1 cellular context compared by ENCODE assay signal in the genomic region with DNA sequence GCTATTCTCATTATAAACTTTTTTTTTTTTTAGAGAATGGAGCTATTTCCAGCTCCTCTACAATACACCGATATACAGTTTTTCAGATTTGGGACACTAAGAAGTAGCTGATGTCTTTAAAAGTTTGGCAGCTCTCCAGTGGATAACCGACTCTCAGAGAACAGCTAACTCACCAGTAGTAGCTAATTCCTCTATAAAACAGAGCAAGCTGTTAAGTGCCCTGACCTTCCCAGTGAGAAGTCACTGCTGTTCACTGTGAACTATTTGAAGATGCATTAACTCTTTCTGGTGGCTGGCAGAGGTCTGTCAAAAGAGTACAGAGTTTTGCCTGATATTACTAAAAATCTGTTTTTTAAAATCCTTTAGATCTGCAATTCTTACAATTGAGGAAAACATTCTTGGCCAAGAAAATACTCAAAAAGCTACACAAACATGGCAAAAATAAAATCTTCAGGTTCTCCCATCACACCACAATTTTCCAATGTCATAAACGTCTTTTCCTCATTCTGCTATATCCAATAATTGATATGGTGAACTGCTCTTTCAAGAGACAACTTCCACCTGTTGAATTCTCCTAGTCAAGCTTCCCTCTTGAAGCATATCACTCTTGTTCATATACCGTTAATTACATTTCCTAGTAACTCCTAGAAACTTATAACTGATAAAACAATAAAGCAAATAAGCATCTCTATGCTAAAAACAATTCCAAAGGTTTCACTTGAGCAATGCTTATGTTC.
TF ChIP-seq lines count a peak whose summit lies in the region.

No MANE protein-coding gene starts in this region.

TF ChIP-seq in GM23338, 12 proteins besides CTCF, POLR2A, EP300 and RAD21 (continued from another document):
- TF ChIP-seq, protein P1, sequence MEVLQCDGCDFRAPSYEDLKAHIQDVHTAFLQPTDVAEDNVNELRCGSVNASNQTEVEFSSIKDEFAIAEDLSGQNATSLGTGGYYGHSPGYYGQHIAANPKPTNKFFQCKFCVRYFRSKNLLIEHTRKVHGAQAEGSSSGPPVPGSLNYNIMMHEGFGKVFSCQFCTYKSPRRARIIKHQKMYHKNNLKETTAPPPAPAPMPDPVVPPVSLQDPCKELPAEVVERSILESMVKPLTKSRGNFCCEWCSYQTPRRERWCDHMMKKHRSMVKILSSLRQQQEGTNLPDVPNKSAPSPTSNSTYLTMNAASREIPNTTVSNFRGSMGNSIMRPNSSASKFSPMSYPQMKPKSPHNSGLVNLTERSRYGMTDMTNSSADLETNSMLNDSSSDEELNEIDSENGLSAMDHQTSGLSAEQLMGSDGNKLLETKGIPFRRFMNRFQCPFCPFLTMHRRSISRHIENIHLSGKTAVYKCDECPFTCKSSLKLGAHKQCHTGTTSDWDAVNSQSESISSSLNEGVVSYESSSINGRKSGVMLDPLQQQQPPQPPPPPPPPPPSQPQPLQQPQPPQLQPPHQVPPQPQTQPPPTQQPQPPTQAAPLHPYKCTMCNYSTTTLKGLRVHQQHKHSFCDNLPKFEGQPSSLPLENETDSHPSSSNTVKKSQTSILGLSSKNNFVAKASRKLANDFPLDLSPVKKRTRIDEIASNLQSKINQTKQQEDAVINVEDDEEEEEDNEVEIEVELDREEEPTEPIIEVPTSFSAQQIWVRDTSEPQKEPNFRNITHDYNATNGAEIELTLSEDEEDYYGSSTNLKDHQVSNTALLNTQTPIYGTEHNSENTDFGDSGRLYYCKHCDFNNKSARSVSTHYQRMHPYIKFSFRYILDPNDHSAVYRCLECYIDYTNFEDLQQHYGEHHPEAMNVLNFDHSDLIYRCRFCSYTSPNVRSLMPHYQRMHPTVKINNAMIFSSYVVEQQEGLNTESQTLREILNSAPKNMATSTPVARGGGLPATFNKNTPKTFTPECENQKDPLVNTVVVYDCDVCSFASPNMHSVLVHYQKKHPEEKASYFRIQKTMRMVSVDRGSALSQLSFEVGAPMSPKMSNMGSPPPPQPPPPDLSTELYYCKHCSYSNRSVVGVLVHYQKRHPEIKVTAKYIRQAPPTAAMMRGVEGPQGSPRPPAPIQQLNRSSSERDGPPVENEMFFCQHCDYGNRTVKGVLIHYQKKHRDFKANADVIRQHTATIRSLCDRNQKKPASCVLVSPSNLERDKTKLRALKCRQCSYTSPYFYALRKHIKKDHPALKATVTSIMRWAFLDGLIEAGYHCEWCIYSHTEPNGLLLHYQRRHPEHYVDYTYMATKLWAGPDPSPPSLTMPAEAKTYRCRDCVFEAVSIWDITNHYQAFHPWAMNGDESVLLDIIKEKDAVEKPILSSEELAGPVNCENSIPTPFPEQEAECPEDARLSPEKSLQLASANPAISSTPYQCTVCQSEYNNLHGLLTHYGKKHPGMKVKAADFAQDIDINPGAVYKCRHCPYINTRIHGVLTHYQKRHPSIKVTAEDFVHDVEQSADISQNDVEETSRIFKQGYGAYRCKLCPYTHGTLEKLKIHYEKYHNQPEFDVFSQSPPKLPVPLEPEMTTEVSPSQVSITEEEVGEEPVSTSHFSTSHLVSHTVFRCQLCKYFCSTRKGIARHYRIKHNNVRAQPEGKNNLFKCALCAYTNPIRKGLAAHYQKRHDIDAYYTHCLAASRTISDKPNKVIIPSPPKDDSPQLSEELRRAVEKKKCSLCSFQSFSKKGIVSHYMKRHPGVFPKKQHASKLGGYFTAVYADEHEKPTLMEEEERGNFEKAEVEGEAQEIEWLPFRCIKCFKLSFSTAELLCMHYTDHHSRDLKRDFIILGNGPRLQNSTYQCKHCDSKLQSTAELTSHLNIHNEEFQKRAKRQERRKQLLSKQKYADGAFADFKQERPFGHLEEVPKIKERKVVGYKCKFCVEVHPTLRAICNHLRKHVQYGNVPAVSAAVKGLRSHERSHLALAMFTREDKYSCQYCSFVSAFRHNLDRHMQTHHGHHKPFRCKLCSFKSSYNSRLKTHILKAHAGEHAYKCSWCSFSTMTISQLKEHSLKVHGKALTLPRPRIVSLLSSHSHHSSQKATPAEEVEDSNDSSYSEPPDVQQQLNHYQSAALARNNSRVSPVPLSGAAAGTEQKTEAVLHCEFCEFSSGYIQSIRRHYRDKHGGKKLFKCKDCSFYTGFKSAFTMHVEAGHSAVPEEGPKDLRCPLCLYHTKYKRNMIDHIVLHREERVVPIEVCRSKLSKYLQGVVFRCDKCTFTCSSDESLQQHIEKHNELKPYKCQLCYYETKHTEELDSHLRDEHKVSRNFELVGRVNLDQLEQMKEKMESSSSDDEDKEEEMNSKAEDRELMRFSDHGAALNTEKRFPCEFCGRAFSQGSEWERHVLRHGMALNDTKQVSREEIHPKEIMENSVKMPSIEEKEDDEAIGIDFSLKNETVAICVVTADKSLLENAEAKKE (CRISPR knock-in tag; IDR thresholded peaks at IDR 0.05): no peak
- TF ChIP-seq, protein P2, sequence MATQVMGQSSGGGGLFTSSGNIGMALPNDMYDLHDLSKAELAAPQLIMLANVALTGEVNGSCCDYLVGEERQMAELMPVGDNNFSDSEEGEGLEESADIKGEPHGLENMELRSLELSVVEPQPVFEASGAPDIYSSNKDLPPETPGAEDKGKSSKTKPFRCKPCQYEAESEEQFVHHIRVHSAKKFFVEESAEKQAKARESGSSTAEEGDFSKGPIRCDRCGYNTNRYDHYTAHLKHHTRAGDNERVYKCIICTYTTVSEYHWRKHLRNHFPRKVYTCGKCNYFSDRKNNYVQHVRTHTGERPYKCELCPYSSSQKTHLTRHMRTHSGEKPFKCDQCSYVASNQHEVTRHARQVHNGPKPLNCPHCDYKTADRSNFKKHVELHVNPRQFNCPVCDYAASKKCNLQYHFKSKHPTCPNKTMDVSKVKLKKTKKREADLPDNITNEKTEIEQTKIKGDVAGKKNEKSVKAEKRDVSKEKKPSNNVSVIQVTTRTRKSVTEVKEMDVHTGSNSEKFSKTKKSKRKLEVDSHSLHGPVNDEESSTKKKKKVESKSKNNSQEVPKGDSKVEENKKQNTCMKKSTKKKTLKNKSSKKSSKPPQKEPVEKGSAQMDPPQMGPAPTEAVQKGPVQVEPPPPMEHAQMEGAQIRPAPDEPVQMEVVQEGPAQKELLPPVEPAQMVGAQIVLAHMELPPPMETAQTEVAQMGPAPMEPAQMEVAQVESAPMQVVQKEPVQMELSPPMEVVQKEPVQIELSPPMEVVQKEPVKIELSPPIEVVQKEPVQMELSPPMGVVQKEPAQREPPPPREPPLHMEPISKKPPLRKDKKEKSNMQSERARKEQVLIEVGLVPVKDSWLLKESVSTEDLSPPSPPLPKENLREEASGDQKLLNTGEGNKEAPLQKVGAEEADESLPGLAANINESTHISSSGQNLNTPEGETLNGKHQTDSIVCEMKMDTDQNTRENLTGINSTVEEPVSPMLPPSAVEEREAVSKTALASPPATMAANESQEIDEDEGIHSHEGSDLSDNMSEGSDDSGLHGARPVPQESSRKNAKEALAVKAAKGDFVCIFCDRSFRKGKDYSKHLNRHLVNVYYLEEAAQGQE (IDR thresholded peaks at IDR 0.05; ENCODE audit: unreplicated experiment): no peak
- TF ChIP-seq STAT1 (IDR thresholded peaks at IDR 0.05; ENCODE audit: unreplicated experiment) (no peak), EZH2phosphoT487 (IDR thresholded peaks at IDR 0.05; ENCODE audit: unreplicated experiment) (no peak), JUNB (IDR thresholded peaks at IDR 0.05; ENCODE audit: unreplicated experiment) (no peak), ZNF114 (CRISPR knock-in tag; IDR thresholded peaks at IDR 0.05) (no peak), ZNF331 (CRISPR knock-in tag; IDR thresholded peaks at IDR 0.05; ENCODE audit: low read depth) (no peak), POLR2AphosphoS5 (IDR thresholded peaks at IDR 0.05; ENCODE audit: low read depth) (no peak)
- TF ChIP-seq, protein P3, sequence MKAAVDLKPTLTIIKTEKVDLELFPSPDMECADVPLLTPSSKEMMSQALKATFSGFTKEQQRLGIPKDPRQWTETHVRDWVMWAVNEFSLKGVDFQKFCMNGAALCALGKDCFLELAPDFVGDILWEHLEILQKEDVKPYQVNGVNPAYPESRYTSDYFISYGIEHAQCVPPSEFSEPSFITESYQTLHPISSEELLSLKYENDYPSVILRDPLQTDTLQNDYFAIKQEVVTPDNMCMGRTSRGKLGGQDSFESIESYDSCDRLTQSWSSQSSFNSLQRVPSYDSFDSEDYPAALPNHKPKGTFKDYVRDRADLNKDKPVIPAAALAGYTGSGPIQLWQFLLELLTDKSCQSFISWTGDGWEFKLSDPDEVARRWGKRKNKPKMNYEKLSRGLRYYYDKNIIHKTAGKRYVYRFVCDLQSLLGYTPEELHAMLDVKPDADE (IDR thresholded peaks at IDR 0.05): no peak
